Comparison of ENCODE assay signal across 8 cellular contexts in the genomic region with DNA sequence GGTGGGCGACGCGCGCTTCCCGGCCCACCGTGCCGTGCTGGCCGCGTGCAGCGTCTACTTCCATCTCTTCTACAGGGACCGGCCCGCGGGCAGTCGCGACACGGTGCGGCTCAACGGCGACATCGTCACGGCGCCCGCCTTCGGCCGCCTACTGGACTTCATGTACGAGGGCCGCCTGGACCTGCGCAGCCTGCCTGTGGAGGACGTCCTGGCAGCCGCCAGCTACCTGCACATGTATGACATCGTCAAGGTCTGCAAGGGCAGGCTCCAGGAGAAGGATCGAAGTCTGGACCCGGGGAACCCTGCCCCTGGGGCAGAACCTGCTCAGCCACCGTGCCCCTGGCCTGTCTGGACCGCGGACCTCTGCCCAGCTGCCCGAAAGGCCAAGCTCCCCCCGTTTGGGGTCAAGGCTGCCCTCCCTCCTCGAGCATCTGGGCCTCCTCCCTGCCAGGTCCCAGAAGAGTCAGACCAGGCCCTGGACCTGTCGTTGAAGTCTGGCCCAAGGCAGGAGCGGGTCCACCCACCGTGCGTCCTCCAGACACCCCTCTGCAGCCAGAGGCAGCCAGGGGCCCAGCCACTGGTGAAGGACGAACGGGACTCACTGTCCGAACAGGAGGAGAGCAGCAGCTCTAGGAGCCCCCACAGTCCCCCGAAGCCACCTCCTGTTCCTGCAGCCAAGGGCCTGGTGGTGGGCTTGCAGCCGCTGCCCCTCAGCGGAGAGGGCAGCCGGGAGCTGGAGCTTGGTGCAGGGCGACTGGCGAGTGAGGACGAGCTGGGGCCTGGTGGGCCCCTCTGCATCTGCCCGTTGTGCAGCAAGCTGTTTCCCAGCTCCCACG. TPM values are rescaled to one million over a fixed set of nuclear protein-coding genes. Genes with fewer than 3 reads are reported as not detected.
DNase-seq lines count a peak whose midpoint lies in the region; ATAC-seq and TF ChIP-seq lines count a peak whose summit lies in the region.

No MANE protein-coding gene starts in this region.

- H3K27me3 Mint-ChIP-seq in Caco-2 (ENCODE audit: insufficient read depth, unreplicated experiment), result no peaks in the 10 kb centered on the region
- peaks cover 41% of the 10 kb centered on the region for H3K27me3 Mint-ChIP-seq in endodermal cell (ENCODE audit: insufficient read depth)

- no peaks in the 10 kb centered on the region for H3K27me3 ChIP-seq in Caco-2 (replicated peaks; ENCODE audit: control insufficient read depth, insufficient read depth, low read length)
- H3K27me3 ChIP-seq in OCI-LY1 (ENCODE audit: insufficient read depth, low read length), result peaks cover 14% of the 10 kb centered on the region
- peaks cover 16% of the 10 kb centered on the region for H3K27me3 ChIP-seq in endodermal cell (ENCODE audit: control insufficient read depth, insufficient read depth, low read length, poor library complexity, severe bottlenecking)
- H3K27me3 ChIP-seq in neuron (ENCODE audit: insufficient read depth, low read length), result peaks cover 60% of the 10 kb centered on the region

- H3K4me3 Mint-ChIP-seq in Caco-2 (ENCODE audit: unreplicated experiment) (peak overlapping the region; percentile 80), endodermal cell (peak overlapping the region; percentile 62)

- BruUV-seq in Caco-2 (replicated peaks; lab: Mats Ljungman, UMichigan), result no TSS peak

- H3K9me2 ChIP-seq in OCI-LY1 (ENCODE audit: low read depth, low read length), result no peaks in the 10 kb centered on the region

- H3K36me3 ChIP-seq in Caco-2 (ENCODE audit: control insufficient read depth, insufficient read depth, low read length), result no peaks in the 10 kb centered on the region
- no peaks in the 10 kb centered on the region for H3K36me3 ChIP-seq in OCI-LY1 (ENCODE audit: insufficient read depth, low read length)
- H3K36me3 ChIP-seq in endodermal cell (ENCODE audit: control insufficient read depth, insufficient read depth, low read length), result no peaks in the 10 kb centered on the region
- H3K36me3 ChIP-seq in neuron (ENCODE audit: insufficient read depth, low read length), result no peaks in the 10 kb centered on the region

- peaks cover 9% of the 10 kb centered on the region for H3F3A ChIP-seq in OCI-LY1 (ENCODE audit: insufficient read depth, low read length)

- in situ Hi-C loops in ACHN (cut with HindIII; ENCODE audit: low pct_ligation_motif_present, low pct_unique_long_range_greater_than_20kb, low sequenced_read_pairs), result no loop called here

- no peaks in the 10 kb centered on the region for H3K4me1 Mint-ChIP-seq in Caco-2 (ENCODE audit: low read depth, unreplicated experiment)
- peaks cover 11% of the 10 kb centered on the region for H3K4me1 Mint-ChIP-seq in endodermal cell

- CTCF ChIA-PET in Caco-2 (lab: Charles Lee), result interaction anchor here (1.3 to 1.7 kb wide), 3 partner anchors 18 to 33 kb away, joined by 3 to 4 read pairs (median 4); no protein-coding TSS in a partner anchor

- H3K9me3 ChIP-seq in Caco-2, result no peaks in the 10 kb centered on the region
- H3K9me3 ChIP-seq in OCI-LY1 (ENCODE audit: low read length), result no peaks in the 10 kb centered on the region
- H3K9me3 ChIP-seq in endodermal cell (ENCODE audit: control insufficient read depth, low read length), result no peaks in the 10 kb centered on the region
- no peaks in the 10 kb centered on the region for H3K9me3 ChIP-seq in neuron (ENCODE audit: low read length)

- no peaks in the 10 kb centered on the region for H3K79me2 ChIP-seq in OCI-LY1 (ENCODE audit: insufficient read depth, low read length)

- peaks cover 13% of the 10 kb centered on the region for H3K36me3 Mint-ChIP-seq in Caco-2 (ENCODE audit: insufficient read depth, unreplicated experiment)
- H3K36me3 Mint-ChIP-seq in endodermal cell (ENCODE audit: low read depth), result peaks cover 3% of the 10 kb centered on the region

- TF ChIP-seq CTCF in Caco-2 (IDR thresholded peaks at IDR 0.05; ENCODE audit: insufficient read depth in 1 of 2, low read depth in 1 of 2, low read length in 1 of 2, severe bottlenecking in 1 of 2, unreplicated experiment in 1 of 2) (peak in 1 of 2 experiments; percentile 5), OCI-LY1 (IDR thresholded peaks at IDR 0.05; ENCODE audit: low read length) (no peak), endodermal cell (conservative IDR thresholded peaks at IDR 0.05) (no peak)

- H3K27ac ChIP-seq in OCI-LY1 (ENCODE audit: low read depth, low read length, poor library complexity, severe bottlenecking) (no peak overlapping the region), endodermal cell (ENCODE audit: low read depth, low read length) (no peak overlapping the region)

- H3K4me3 ChIP-seq in Caco-2 (ENCODE audit: low read depth, low read length) (peak overlapping the region; percentile 90), OCI-LY1 (ENCODE audit: low read depth, low read length, poor library complexity, severe bottlenecking) (peak overlapping the region; percentile 61), endodermal cell (ENCODE audit: low read length) (peak overlapping the region; percentile 77), neuron (ENCODE audit: low read length) (peak overlapping the region; percentile 33)

- no peak for ATAC-seq in HG02642 (IDR thresholded peaks at IDR 0.05; ENCODE audit: poor library complexity, unreplicated experiment)

- H3K4me1 ChIP-seq in Caco-2 (peaks cover 34% of the 10 kb centered on the region), OCI-LY1 (ENCODE audit: insufficient read depth, low read length, severe bottlenecking) (peaks cover 40% of the 10 kb centered on the region), endodermal cell (ENCODE audit: control insufficient read depth, insufficient read depth, low read length) (peaks cover 6% of the 10 kb centered on the region), neuron (ENCODE audit: insufficient read depth, low read length) (peaks cover 20% of the 10 kb centered on the region)

- peak overlapping the region; percentile 54 for H3K27ac Mint-ChIP-seq in Caco-2 (ENCODE audit: unreplicated experiment)
- no peak overlapping the region for H3K27ac Mint-ChIP-seq in endodermal cell

- peak overlapping the region; percentile 41; the same call in 1 of the 2 replicates for H3K9ac ChIP-seq in OCI-LY1 (ENCODE audit: low read length)
- H3K9ac ChIP-seq in endodermal cell (ENCODE audit: extremely low read depth, low read length, poor library complexity, severe bottlenecking), result no peak overlapping the region

- no peak for DNase-seq in Caco-2
- no peak for DNase-seq in endodermal cell
- no peak for DNase-seq in MV-4-11 (lab: John Stamatoyannopoulos, UW)
- DNase-seq in ACHN, result no peak
- no peak for DNase-seq in H4 (ENCODE audit: low spot score)

- H2AFZ ChIP-seq in OCI-LY1 (ENCODE audit: low read length), result no peak overlapping the region
- H2AFZ ChIP-seq in neuron (ENCODE audit: low read depth, low read length), result no peak overlapping the region

- POLR2A ChIA-PET in Caco-2 (lab: Charles Lee), result interaction anchor here (0.7 to 1.1 kb wide), 3 partner anchors 25 to 219 kb away, joined by 3 to 5 read pairs (median 4); partner anchors contain the start of gene CDCA4

- intact Hi-C loops in Caco-2 (cut with micrococcal nuclease; ENCODE audit: unreplicated experiment), result no loop called here

- no peaks in the 10 kb centered on the region for H4K20me1 ChIP-seq in OCI-LY1 (ENCODE audit: insufficient read depth, low read length)

- WGBS in endodermal cell (ENCODE audit: insufficient coverage in 1 of 2, insufficient read length in 1 of 2), 2 experiments, result 35 to 38% methylated on average over 46 to 55 of the region's 55 CpGs

- H3K4me2 ChIP-seq in OCI-LY1 (ENCODE audit: low read length), result peak overlapping the region; percentile 75

- H3K9me3 Mint-ChIP-seq in Caco-2 (ENCODE audit: unreplicated experiment), result peaks cover 4% of the 10 kb centered on the region
- H3K9me3 Mint-ChIP-seq in endodermal cell, result no peaks in the 10 kb centered on the region

RNA-seq across cellular contexts. Expression of gene ZBTB42, which starts 0.6 kb away (rescaled TPM):
- 9.1 and 9.7 TPM in 2 replicates for total RNA-seq in Caco-2 (2022)
- 1 to 10 TPM; 7.7 to 8.4 TPM for total RNA-seq in endodermal cell
- 2.4 TPM for polyA plus RNA-seq in endodermal cell (2013, experiment 1 of 2)
- polyA plus RNA-seq in endodermal cell (2013, experiment 2 of 2), result 2.6 TPM
- total RNA-seq in H4 (2014; rRNA removed; shearing (Covaris generic)), result 0.83 and 2.9 TPM in 2 replicates

RNA-seq across cellular contexts. Expression of gene AKT1, which starts 6.0 kb away (rescaled TPM):
- total RNA-seq in Caco-2 (2022), result 110 and 111 TPM in 2 replicates
- 100 to 1,000 TPM; 133 to 152 TPM for total RNA-seq in endodermal cell
- 103 TPM for polyA plus RNA-seq in endodermal cell (2013, experiment 1 of 2)
- 95.5 TPM for polyA plus RNA-seq in endodermal cell (2013, experiment 2 of 2)
- 86.5 and 127 TPM in 2 replicates for total RNA-seq in H4 (2014; rRNA removed; shearing (Covaris generic))

RNA-seq across cellular contexts. Expression of gene SIVA1, which starts 48.6 kb away (rescaled TPM):
- total RNA-seq in Caco-2 (2022) (99.3 and 105 TPM in 2 replicates), endodermal cell (10 to 100 TPM; 82.5 to 87.3 TPM)
- polyA plus RNA-seq in endodermal cell (2013, experiment 1 of 2), result 89.7 TPM
- 92.2 TPM for polyA plus RNA-seq in endodermal cell (2013, experiment 2 of 2)
- total RNA-seq in H4 (2014; rRNA removed; shearing (Covaris generic)), result 286 and 381 TPM in 2 replicates

Comparison
In these comparisons a context has a peak if more than half of its experiments do, and no peak if none do; other contexts are left out.
1. H3K4me3 ChIP-seq: peak in every context shown above with its lines; median percentile 90 in Caco-2; 77 in endodermal cell; 61 in OCI-LY1; 33 in neuron.